In the genomic region with DNA sequence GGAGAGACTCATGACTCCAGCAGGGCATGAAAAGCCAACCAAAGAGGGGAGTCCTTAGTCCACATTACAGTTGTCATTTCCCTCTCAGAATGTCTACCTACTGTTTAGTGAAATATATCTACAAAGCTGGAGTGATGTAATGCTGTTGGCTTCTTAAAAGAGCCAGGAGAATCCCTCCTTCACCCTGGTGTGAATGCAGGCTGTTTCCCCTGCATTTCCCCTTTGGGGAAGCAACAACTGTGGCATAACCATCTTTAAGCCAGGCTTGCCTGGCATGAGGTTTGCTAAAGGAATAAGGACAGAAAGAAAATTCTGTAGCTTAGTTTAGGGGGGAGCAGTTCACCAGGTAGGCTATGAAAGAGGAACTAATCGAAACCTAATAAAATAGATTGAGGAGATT, we compare ENCODE assay signal across 1 cellular context.
TF ChIP-seq lines count a peak whose summit lies in the region.

No MANE protein-coding gene starts in this region.

TF ChIP-seq in HCT116, 20 proteins besides CTCF, POLR2A, EP300 and RAD21 (continued from another document):
- TF ChIP-seq, protein P1, sequence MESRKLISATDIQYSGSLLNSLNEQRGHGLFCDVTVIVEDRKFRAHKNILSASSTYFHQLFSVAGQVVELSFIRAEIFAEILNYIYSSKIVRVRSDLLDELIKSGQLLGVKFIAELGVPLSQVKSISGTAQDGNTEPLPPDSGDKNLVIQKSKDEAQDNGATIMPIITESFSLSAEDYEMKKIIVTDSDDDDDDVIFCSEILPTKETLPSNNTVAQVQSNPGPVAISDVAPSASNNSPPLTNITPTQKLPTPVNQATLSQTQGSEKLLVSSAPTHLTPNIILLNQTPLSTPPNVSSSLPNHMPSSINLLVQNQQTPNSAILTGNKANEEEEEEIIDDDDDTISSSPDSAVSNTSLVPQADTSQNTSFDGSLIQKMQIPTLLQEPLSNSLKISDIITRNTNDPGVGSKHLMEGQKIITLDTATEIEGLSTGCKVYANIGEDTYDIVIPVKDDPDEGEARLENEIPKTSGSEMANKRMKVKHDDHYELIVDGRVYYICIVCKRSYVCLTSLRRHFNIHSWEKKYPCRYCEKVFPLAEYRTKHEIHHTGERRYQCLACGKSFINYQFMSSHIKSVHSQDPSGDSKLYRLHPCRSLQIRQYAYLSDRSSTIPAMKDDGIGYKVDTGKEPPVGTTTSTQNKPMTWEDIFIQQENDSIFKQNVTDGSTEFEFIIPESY (IDR thresholded peaks at IDR 0.05; ENCODE audit: extremely low read depth, insufficient replicate concordance, low read length): no peak
- TF ChIP-seq, protein P2, sequence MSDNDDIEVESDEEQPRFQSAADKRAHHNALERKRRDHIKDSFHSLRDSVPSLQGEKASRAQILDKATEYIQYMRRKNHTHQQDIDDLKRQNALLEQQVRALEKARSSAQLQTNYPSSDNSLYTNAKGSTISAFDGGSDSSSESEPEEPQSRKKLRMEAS (IDR thresholded peaks at IDR 0.05): no peak
- no peak for TF ChIP-seq FOSL1 (IDR thresholded peaks at IDR 0.05; ENCODE audit: low read depth)
